In the genomic region with DNA sequence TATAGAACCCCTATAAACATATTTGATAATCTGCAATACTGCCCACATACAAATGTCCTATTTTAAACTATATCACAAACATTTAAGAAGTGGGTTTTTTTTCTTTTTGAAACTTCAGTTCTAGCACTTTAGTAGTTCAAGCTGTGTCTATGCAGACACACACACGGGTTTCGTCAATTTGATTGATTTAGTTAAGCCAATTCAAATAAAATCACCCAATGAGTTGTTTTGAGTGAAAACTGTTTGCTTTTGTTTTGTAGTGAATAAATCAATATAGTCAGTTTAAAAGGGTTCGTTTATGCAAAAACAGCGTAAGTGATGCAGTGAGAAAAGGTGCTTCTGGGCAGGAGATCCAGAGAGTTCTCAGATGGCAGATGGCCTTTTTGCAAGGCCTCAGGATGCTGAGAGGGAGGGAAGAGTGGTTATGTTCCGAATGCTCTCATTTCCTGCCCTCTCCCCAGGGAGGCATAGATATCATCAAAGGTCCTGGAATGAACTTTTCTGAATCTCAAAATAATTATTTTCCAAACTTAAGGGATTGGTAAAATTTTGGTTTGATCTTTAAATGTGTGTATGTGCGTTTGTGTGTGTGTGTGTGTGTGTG, we compare ENCODE assay signal across 15 cellular contexts.
DNase-seq lines count a peak whose midpoint lies in the region; ATAC-seq, FAIRE-seq and TF ChIP-seq lines count a peak whose summit lies in the region.
"Had no signal": no experiment of that assay in that cellular context is flagged by ENCODE, and none has a peak within 500 bp of the region (broad histone marks: within the 10 kb centered on the region; RNA-seq: fewer than 3 reads in every experiment).

No MANE protein-coding gene starts in this region.

- H3K79me2 ChIP-seq in PC-3 (ENCODE audit: low read length), result no peaks in the 10 kb centered on the region

- no peak overlapping the region for H3K4me3 ChIP-seq in fibroblast of the aortic adventitia (ENCODE audit: low read depth, low read length)
- H3K4me3 ChIP-seq in H7 (ENCODE audit: insufficient read depth, low read depth, low read length), result no peak overlapping the region
- H3K4me3 ChIP-seq in PC-3 (ENCODE audit: low read length), result no peak overlapping the region
- H3K4me3 ChIP-seq: prostate gland had no signal

- no TSS peak for BruUV-seq in PC-3 (replicated peaks; lab: Mats Ljungman, UMichigan)

- intact Hi-C loops in PC-3 (cut with micrococcal nuclease), result no loop called here

- TF ChIP-seq CTCF in fibroblast of the aortic adventitia (IDR thresholded peaks at IDR 0.05; ENCODE audit: insufficient read depth, low read length) (no peak), PC-3 (conservative IDR thresholded peaks at IDR 0.05; ENCODE audit: low read depth, low read length) (no peak)

- H3K4me2 ChIP-seq in PC-3 (ENCODE audit: low read length), result no peak overlapping the region
- H3K4me2 ChIP-seq: KMS-11 had no signal

- ATAC-seq in HG02981 (IDR thresholded peaks at IDR 0.05; ENCODE audit: unreplicated experiment) (no peak), PC-3 (no peak)

- H3F3A ChIP-seq in PC-3 (ENCODE audit: low read length, unreplicated experiment), result peaks cover 3% of the 10 kb centered on the region

- H2AFZ ChIP-seq in PC-3 (ENCODE audit: low read length), result no peak overlapping the region

- no peak overlapping the region for H3K9ac ChIP-seq in PC-3 (ENCODE audit: low read length)
- H3K9ac ChIP-seq: KMS-11 had no signal

- H3K36me3 ChIP-seq in H7 (replicated peaks; ENCODE audit: control insufficient read depth, insufficient read depth, low read length) (no peaks in the 10 kb centered on the region), PC-3 (ENCODE audit: low read depth, low read length) (no peaks in the 10 kb centered on the region)
- H3K36me3 ChIP-seq: prostate gland had no signal

- peak; percentile 35 for FAIRE-seq in A204.1 (lab: Jason Lieb, UNC)
- FAIRE-seq: H1 had no signal

- DNase-seq in EH (ENCODE audit: low read depth) (peak; percentile 57), NCI-H2171 treated with DMSO at 0.1 percent for 48 hours (lab: John Stamatoyannopoulos, UW) (peak; percentile 67), fibroblast of the aortic adventitia (ENCODE audit: low read depth) (peak; percentile 28), H7 (no peak), PC-3 (no peak), COLO668 (lab: John Stamatoyannopoulos, UW; ENCODE audit: unreplicated experiment) (no peak)
- DNase-seq: activated CD8-positive, alpha-beta memory T cell treated with anti-CD3 and anti-CD28 coated beads, Interleukin-2, amount 50 U/mL, for 48 hours; head of caudate nucleus; kidney glomerular epithelial cell; stimulated activated CD4-positive, alpha-beta T cell treated with anti-CD3 and anti-CD28 coated beads, Interleukin-1b, Interleukin-23, amount 100 ng/mL, for 48 hours had no signal

- H3K27ac ChIP-seq in PC-3 (ENCODE audit: low read length), result no peak overlapping the region
- H3K27ac ChIP-seq: KMS-11, prostate gland had no signal

- no peaks in the 10 kb centered on the region for H3K9me2 ChIP-seq in PC-3 (replicated peaks; ENCODE audit: low read length)

- no peaks in the 10 kb centered on the region for H4K20me1 ChIP-seq in PC-3 (ENCODE audit: low read length)

- CTCF ChIA-PET in PC-3 (lab: Charles Lee), result no interaction called here

- no peaks in the 10 kb centered on the region for H3K9me3 ChIP-seq in PC-3 (ENCODE audit: low read length)
- H3K9me3 ChIP-seq: prostate gland had no signal

- H3K27me3 ChIP-seq in H7 (ENCODE audit: control insufficient read depth, insufficient read depth, low read length) (no peaks in the 10 kb centered on the region), PC-3 (ENCODE audit: low read length) (0 out of 2 replicates have a peak, but pooled peaks cover 4% of the 10 kb centered on the region)

- peaks cover 11% of the 10 kb centered on the region for H3K4me1 ChIP-seq in PC-3 (ENCODE audit: insufficient read depth, low read length)
- H3K4me1 ChIP-seq: prostate gland had no signal

- POLR2A ChIA-PET in PC-3 (lab: Charles Lee; ENCODE audit: unreplicated experiment), result no interaction called here

Comparison
In these comparisons a context has a peak if more than half of its experiments do, and no peak if none do; other contexts are left out.
1. DNase-seq: peak in EH (single experiment), NCI-H2171 treated with DMSO at 0.1 percent for 48 hours (single experiment) and fibroblast of the aortic adventitia (single experiment); none in H7 (single experiment), PC-3 (single experiment) and COLO668 (single experiment).